Comparison of ENCODE assay signal across 17 cellular contexts in genomic region chr1:84598418-84598817, GRCh38. TPM values are rescaled to one million over a fixed set of nuclear protein-coding genes. Genes with fewer than 3 reads are reported as not detected.
A peak's percentile ranks its signal among the peaks of the same experiment; 100 is the strongest.
DNase-seq lines count a peak whose midpoint lies in the region; ATAC-seq, FAIRE-seq and TF ChIP-seq lines count a peak whose summit lies in the region.
"Had no signal": no experiment of that assay in that cellular context is flagged by ENCODE, and none has a peak within 500 bp of the region (broad histone marks: within the 10 kb centered on the region; RNA-seq: fewer than 3 reads in every experiment).

No MANE protein-coding gene starts in this region.

- no TSS peak for BruUV-seq in GM12878 (replicated peaks; lab: Mats Ljungman, UMichigan)

- peak overlapping the region; percentile 58; the same call in 1 of the 2 replicates for H3K4me2 ChIP-seq in GM12878 (ENCODE audit: control insufficient read depth, insufficient read depth)

- peaks cover 3% of the 10 kb centered on the region; the same call in 2 of the 3 replicates for H3K9me3 ChIP-seq in GM12878 (replicated peaks; ENCODE audit: control insufficient read depth, insufficient read depth, low read length)
- H3K9me3 ChIP-seq in breast epithelium: peaks cover 0 to 6% of the 10 kb centered on the region in 2 donors
- H3K9me3 ChIP-seq in endodermal cell (ENCODE audit: control insufficient read depth, low read length): peaks cover 11% of the 10 kb centered on the region
- H3K9me3 ChIP-seq: ovary, SJSA1 had no signal

- peak overlapping the region; percentile 89 for H3K27ac Mint-ChIP-seq in osteocyte (ENCODE audit: unreplicated experiment)
- no peak overlapping the region for H3K27ac Mint-ChIP-seq in endodermal cell

- POLR2A ChIA-PET in GM12878 (lab: Charles Lee): no interaction called here

- FAIRE-seq in GM12878 (lab: Jason Lieb, UNC): no peak

- H3K27me3 ChIP-seq in GM12878 (replicated peaks in 1 of 2; ENCODE audit: control insufficient read depth in 2 of 2, insufficient read depth in 2 of 2, low read length in 1 of 2): no peaks in the 10 kb centered on the region
- no peaks in the 10 kb centered on the region for H3K27me3 ChIP-seq in breast epithelium
- no peaks in the 10 kb centered on the region for H3K27me3 ChIP-seq in endodermal cell (ENCODE audit: control insufficient read depth, insufficient read depth, low read length, poor library complexity, severe bottlenecking)
- H3K27me3 ChIP-seq: BLaER1 treated with 17β-estradiol and CSF1 and Interleukin-3, amounts not matched to agents 10 nM and 100 nM; ovary; SJSA1 had no signal

- H3K36me3 Mint-ChIP-seq in osteocyte (ENCODE audit: unreplicated experiment): no peaks in the 10 kb centered on the region
- peaks cover 2% of the 10 kb centered on the region for H3K36me3 Mint-ChIP-seq in endodermal cell (ENCODE audit: low read depth)

- no peaks in the 10 kb centered on the region for H3K79me2 ChIP-seq in GM12878 (ENCODE audit: control insufficient read depth, insufficient read depth, low read length)

- ATAC-seq in GM18511 (IDR thresholded peaks at IDR 0.05; ENCODE audit: unreplicated experiment) (peak; percentile 1), HG03045 (IDR thresholded peaks at IDR 0.05; ENCODE audit: unreplicated experiment) (peak; percentile 3), GM12878 (no peak), GM18861 (IDR thresholded peaks at IDR 0.05; ENCODE audit: unreplicated experiment) (no peak)
- ATAC-seq: esophagus mucosa had no signal

- intact Hi-C loops in GM12878 (cut with micrococcal nuclease; ENCODE audit: unreplicated experiment) (no loop called here), breast epithelium (cut with DNase I; ENCODE audit: low total_unique reads) (no loop called here)

- H3K36me3 ChIP-seq in GM12878 (ENCODE audit: control insufficient read depth in 2 of 2, insufficient read depth in 2 of 2, low read length in 1 of 2) (no peaks in the 10 kb centered on the region), breast epithelium (no peaks in the 10 kb centered on the region), endodermal cell (ENCODE audit: control insufficient read depth, insufficient read depth, low read length) (no peaks in the 10 kb centered on the region)
- H3K36me3 ChIP-seq: BLaER1 treated with 17β-estradiol and CSF1 and Interleukin-3, amounts not matched to agents 10 nM and 100 nM; ovary; SJSA1 had no signal

- H3K4me3 Mint-ChIP-seq in osteocyte (ENCODE audit: unreplicated experiment) (no peak overlapping the region), endodermal cell (no peak overlapping the region)

- TF ChIP-seq CTCF in GM12878 (IDR thresholded peaks at IDR 0.05 in 2 of 3, conservative IDR thresholded peaks at IDR 0.05 in 1 of 3; ENCODE audit: control insufficient read depth in 2 of 3, extremely low read depth in 1 of 3, insufficient read depth in 1 of 3, low read depth in 3 of 3, low read length in 3 of 3) (no peak), osteocyte (IDR thresholded peaks at IDR 0.05) (no peak), breast epithelium (IDR thresholded peaks at IDR 0.05) (no peak), endodermal cell (conservative IDR thresholded peaks at IDR 0.05) (no peak)

- H3K4me1 ChIP-seq in GM12878 (ENCODE audit: control insufficient read depth, insufficient read depth, low read length) (peaks cover 28% of the 10 kb centered on the region), breast epithelium (no peaks in the 10 kb centered on the region), endodermal cell (ENCODE audit: control insufficient read depth, insufficient read depth, low read length) (no peaks in the 10 kb centered on the region)

- in situ Hi-C loops in GM12878 (cut with MboI): no loop called here

- DNase-seq in GM12878 (ENCODE audit: low read depth, low spot score): no peak
- DNase-seq in osteocyte (ENCODE audit: extremely low spot score, unreplicated experiment): no peak
- no peak for DNase-seq in HUDEP-2 (lab: John Stamatoyannopoulos, UW; ENCODE audit: unreplicated experiment in 76 of 76)
- no peak for DNase-seq in breast epithelium (ENCODE audit: low spot score in 2 of 2)
- DNase-seq in endodermal cell: no peak
- DNase-seq: activated CD4-positive, CD25-positive, alpha-beta regulatory T cell; activated T-cell treated with anti-CD3 and anti-CD28 coated beads, Interleukin-2, amount 50 U/mL, for 1 hour; central memory CD4-positive, alpha-beta T cell; KBM-7; NCI-H1694; ovary had no signal

- WGBS in GM12878 (ENCODE audit: insufficient coverage, insufficient replicate concordance, low lambda C conversion rate, missing lambda C conversion rate): 58% methylated on average over 3 of the region's 3 CpGs
- 99% methylated on average over 3 of the region's 3 CpGs; no CpG with 5 or more reads in 1 of the 2 experiments for WGBS in endodermal cell (ENCODE audit: insufficient coverage in 1 of 2, insufficient read length in 1 of 2), 2 experiments

- TF ChIP-seq POLR2A in GM12878 (IDR thresholded peaks at IDR 0.05; ENCODE audit: low read depth, low read length) (no peak), breast epithelium (IDR thresholded peaks at IDR 0.05) (no peak)

- H3K9ac ChIP-seq in GM12878 (ENCODE audit: control insufficient read depth, insufficient read depth, low read length): no peak overlapping the region; the same call in 1 of the 2 replicates
- H3K9ac ChIP-seq in endodermal cell (ENCODE audit: extremely low read depth, low read length, poor library complexity, severe bottlenecking): no peak overlapping the region
- H3K9ac ChIP-seq: BLaER1 treated with 17β-estradiol and CSF1 and Interleukin-3, amounts not matched to agents 10 nM and 100 nM had no signal

- H3K4me1 Mint-ChIP-seq in osteocyte (ENCODE audit: unreplicated experiment) (peaks cover 25% of the 10 kb centered on the region), endodermal cell (peaks cover 19% of the 10 kb centered on the region)

- H3K4me3 ChIP-seq in GM12878 (no peak overlapping the region), breast epithelium (no peak overlapping the region), endodermal cell (ENCODE audit: low read length) (no peak overlapping the region)
- H3K4me3 ChIP-seq: BLaER1 treated with 17β-estradiol and CSF1 and Interleukin-3, amounts not matched to agents 10 nM and 100 nM; ovary; SJSA1 had no signal

- RAD21 ChIA-PET in GM12878 (lab: Charles Lee; ENCODE audit: unreplicated experiment): no interaction called here

- no peak overlapping the region for H2AFZ ChIP-seq in GM12878 (ENCODE audit: control insufficient read depth, low read depth, low read length)

- no peaks in the 10 kb centered on the region for H4K20me1 ChIP-seq in GM12878 (ENCODE audit: control insufficient read depth, insufficient read depth)
- H4K20me1 ChIP-seq: BLaER1 treated with 17β-estradiol and CSF1 and Interleukin-3, amounts not matched to agents 10 nM and 100 nM had no signal

- no peak for TF ChIP-seq EP300 in GM12878 (IDR thresholded peaks at IDR 0.05; ENCODE audit: borderline replicate concordance in 1 of 2, control insufficient read depth in 1 of 2, low read depth in 2 of 2, low read length in 2 of 2)

- H3K27me3 Mint-ChIP-seq in osteocyte (ENCODE audit: unreplicated experiment): peaks cover 5% of the 10 kb centered on the region
- no peaks in the 10 kb centered on the region for H3K27me3 Mint-ChIP-seq in endodermal cell (ENCODE audit: insufficient read depth)

- no peak for TF ChIP-seq RAD21 in GM12878 (IDR thresholded peaks at IDR 0.05; ENCODE audit: insufficient read depth, low read depth, low read length)

- H3K27ac ChIP-seq in GM12878 (ENCODE audit: control insufficient read depth, insufficient read depth) (peak overlapping the region; percentile 92), breast epithelium (no peak overlapping the region), endodermal cell (ENCODE audit: low read depth, low read length) (no peak overlapping the region)
- H3K27ac ChIP-seq: ovary had no signal

- CTCF ChIA-PET in GM12878 (lab: Yijun Ruan, JAX): no interaction called here

- no peaks in the 10 kb centered on the region for H3K9me3 Mint-ChIP-seq in osteocyte (ENCODE audit: unreplicated experiment)
- peaks cover 34% of the 10 kb centered on the region for H3K9me3 Mint-ChIP-seq in endodermal cell

- SMC1A ChIA-PET in GM12878 (lab: Charles Lee; ENCODE audit: uncharacterized antibody, unreplicated experiment): interaction anchor here (1.5 to 1.6 kb wide), 2 partner anchors 9 to 14 kb away, joined by 3 to 5 read pairs; no protein-coding TSS in a partner anchor

TF ChIP-seq in GM12878, 131 proteins besides CTCF, POLR2A, EP300 and RAD21:
- TF ChIP-seq ESRRA (IDR thresholded peaks at IDR 0.05; ENCODE audit: low read length) (no peak), SUPT20H (IDR thresholded peaks at IDR 0.05; ENCODE audit: borderline replicate concordance, control insufficient read depth, low read depth, low read length) (no peak), SRF (IDR thresholded peaks at IDR 0.05; ENCODE audit: low read depth in 2 of 2, low read length in 2 of 2) (0 out of 4 replicates have a peak, but pooled peaks of 1 of the 2 experiments have one; percentile 26), TCF7 (IDR thresholded peaks at IDR 0.05; ENCODE audit: borderline replicate concordance) (peak; percentile 10; the same call in 1 of the 2 replicates), CHD4 (IDR thresholded peaks at IDR 0.05) (0 out of 2 replicates have a peak, but pooled peaks have one; percentile 3)
TF ChIP-seq in GM12878: peak in this region for 3.

RNA-seq across cellular contexts. Expression of gene CTBS, which starts 24.2 kb away (rescaled TPM):
- 20.1 and 22.5 TPM in 2 replicates for total RNA-seq in GM12878 (2013; cell fraction: nucleolus; rRNA removed)
- total RNA-seq in GM12878 (2014; rRNA removed): 9.0 and 10.7 TPM in 2 replicates
- total RNA-seq in GM12878 (2014; rRNA removed; fragmentation: Illumina TruSeq; extraction: Trizol): 8.5 and 9.7 TPM in 2 replicates
- 12.9 and 14.7 TPM in 2 replicates for total RNA-seq in GM12878 (2021)
- polyA plus RNA-seq in GM12878 (2011; ENCODE audit: low read depth): 5.1 TPM
- 17.6 and 23.7 TPM in 2 replicates for polyA plus RNA-seq in GM12878 (2011; rRNA removed)
- polyA plus RNA-seq in GM12878 (2011; cell fraction: cytosol; rRNA removed): 6.2 and 7.5 TPM in 2 replicates
- polyA plus RNA-seq in GM12878 (2011; cell fraction: nucleus; rRNA removed): 5.8 and 5.9 TPM in 2 replicates
- polyA plus RNA-seq in GM12878 (2012): 9.2 and 13.6 TPM in 2 replicates
- 13.1 and 20.4 TPM in 2 replicates for polyA plus RNA-seq in GM12878 (2014; fragmentation: Illumina TruSeq; extraction: Trizol)
- 1 to 10 TPM; 4.3 to 9.7 TPM for polyA plus RNA-seq in GM12878 (2014; fragmentation: Nextera tagmentation; extraction: Ambion mirVana)
- polyA plus RNA-seq in GM12878 (2014; rRNA removed): 8.5 and 11.7 TPM in 2 replicates
- polyA plus RNA-seq in GM12878 (2016; fragmentation: Nextera tagmentation; extraction: Ambion mirVana): 10 to 100 TPM; 20.2 to 21.2 TPM
- 10.6 and 11.6 TPM in 2 replicates for polyA minus RNA-seq in GM12878 (2011; rRNA and poly(A)+ RNA removed)
- 2.7 and 4.9 TPM in 2 replicates for polyA minus RNA-seq in GM12878 (2011; cell fraction: cytosol; rRNA and poly(A)+ RNA removed)
- 10.6 and 18.2 TPM in 2 replicates for polyA minus RNA-seq in GM12878 (2011; cell fraction: nucleus; rRNA and poly(A)+ RNA removed)
- 18.3 and 20.2 TPM in 2 replicates for total RNA-seq in osteocyte
- 10 to 100 TPM; 18.4 to 22.9 (median 22.5) TPM for total RNA-seq in breast epithelium
- 10 to 100 TPM; 12.3 to 19.6 TPM for total RNA-seq in endodermal cell
- 13.2 TPM for polyA plus RNA-seq in endodermal cell (2013, experiment 1 of 2)
- polyA plus RNA-seq in endodermal cell (2013, experiment 2 of 2): 12.3 TPM

Comparison
In these comparisons a context has a peak if more than half of its experiments do, and no peak if none do; other contexts are left out.
1. ATAC-seq: peak in GM18511 (single experiment) and HG03045 (single experiment); none in GM12878 (single experiment) and GM18861 (single experiment).